10 cellular contexts compared by ENCODE assay signal in genomic region chr22:19873138-19873959, GRCh38. TPM values are rescaled to one million over a fixed set of nuclear protein-coding genes. Genes with fewer than 3 reads are reported as not detected.
DNase-seq lines count a peak whose midpoint lies in the region; ATAC-seq and TF ChIP-seq lines count a peak whose summit lies in the region.
"Had no signal": no experiment of that assay in that cellular context is flagged by ENCODE, and none has a peak within 500 bp of the region (broad histone marks: within the 10 kb centered on the region; RNA-seq: fewer than 3 reads in every experiment).

No MANE protein-coding gene starts in this region.

- CTCF ChIA-PET in activated CD4-positive, alpha-beta T cell treated with anti-CD3 and anti-CD28 coated beads, Interleukin-2, amount 10 ng/mL, durations not matched to agents 7 days and 5 days (lab: Charles Lee) = no interaction called here

- TF ChIP-seq CTCF in endodermal cell (conservative IDR thresholded peaks at IDR 0.05) (no peak), sigmoid colon (IDR thresholded peaks at IDR 0.05) (no peak)

- intact Hi-C loops in sigmoid colon (cut with DNase I) = no loop called here

- no peak for TF ChIP-seq EP300 in Ishikawa (IDR thresholded peaks at IDR 0.05; ENCODE audit: borderline replicate concordance)
- TF ChIP-seq EP300 in sigmoid colon (IDR thresholded peaks at IDR 0.05) = no peak

- H3K27ac ChIP-seq in endodermal cell (ENCODE audit: low read depth, low read length) = no peak overlapping the region
- no peak overlapping the region for H3K27ac ChIP-seq in sigmoid colon
- H3K27ac ChIP-seq: psoas muscle had no signal

- H3K4me1 Mint-ChIP-seq in activated CD4-positive, alpha-beta T cell treated with anti-CD3 and anti-CD28 coated beads, Interleukin-2, amount 10 ng/mL, durations not matched to agents 7 days and 5 days = peaks cover 13% of the 10 kb centered on the region
- no peaks in the 10 kb centered on the region for H3K4me1 Mint-ChIP-seq in endodermal cell
- H3K4me1 Mint-ChIP-seq in stimulated activated memory B cell treated with anti-CD40 and anti-IgM and Interleukin-4, amounts not matched to agents 10 μg/mL and 1 μg/mL and 100 μg/mL, for 72 hours = no peaks in the 10 kb centered on the region

- no peak for DNase-seq in activated CD4-positive, alpha-beta T cell treated with anti-CD3 and anti-CD28 coated beads, Interleukin-2, amount 10 ng/mL, durations not matched to agents 7 days and 5 days
- DNase-seq in activated CD4-positive, alpha-beta T cell treated with anti-CD3 and anti-CD28 coated beads, Interleukin-2, amount 50 U/mL, for 4 hours = no peak
- DNase-seq in endodermal cell (peak; percentile 39), sigmoid colon (peak; percentile 54), CD1c-positive myeloid dendritic cell (ENCODE audit: extremely low spot score) (no peak)
- DNase-seq: activated naive CD8-positive, alpha-beta T cell treated with anti-CD3 and anti-CD28 coated beads, Interleukin-2, amount 50 U/mL, for 24 hours had no signal

- H3K4me3 ChIP-seq in endodermal cell (ENCODE audit: low read length) = no peak overlapping the region
- H3K4me3 ChIP-seq in sigmoid colon = no peak overlapping the region
- H3K4me3 ChIP-seq: psoas muscle had no signal

- TF ChIP-seq RAD21 in Ishikawa (IDR thresholded peaks at IDR 0.05; ENCODE audit: low read depth) = no peak

- H3K27me3 ChIP-seq in endodermal cell (ENCODE audit: control insufficient read depth, insufficient read depth, low read length, poor library complexity, severe bottlenecking) (no peaks in the 10 kb centered on the region), sigmoid colon (no peaks in the 10 kb centered on the region)

- H3K4me1 ChIP-seq in endodermal cell (ENCODE audit: control insufficient read depth, insufficient read depth, low read length) (no peaks in the 10 kb centered on the region), sigmoid colon (peaks cover 0 to 23% (median 13%) of the 10 kb centered on the region in 4 donors)
- H3K4me1 ChIP-seq: psoas muscle had no signal

- POLR2A ChIA-PET in activated CD4-positive, alpha-beta T cell treated with anti-CD3 and anti-CD28 coated beads, Interleukin-2, amount 10 ng/mL, durations not matched to agents 7 days and 5 days (lab: Charles Lee) = no interaction called here

- 90 to 92% methylated on average over 12 to 27 of the region's 27 CpGs for WGBS in endodermal cell (ENCODE audit: insufficient coverage in 1 of 2, insufficient read length in 1 of 2), 2 experiments
- WGBS in sigmoid colon, 2 donors = 14 to 67% methylated on average over 27 of the region's 27 CpGs

- no peaks in the 10 kb centered on the region for H3K36me3 Mint-ChIP-seq in activated CD4-positive, alpha-beta T cell treated with anti-CD3 and anti-CD28 coated beads, Interleukin-2, amount 10 ng/mL, durations not matched to agents 7 days and 5 days (ENCODE audit: low read depth)
- no peaks in the 10 kb centered on the region for H3K36me3 Mint-ChIP-seq in endodermal cell (ENCODE audit: low read depth)
- no peaks in the 10 kb centered on the region for H3K36me3 Mint-ChIP-seq in stimulated activated memory B cell treated with anti-CD40 and anti-IgM and Interleukin-4, amounts not matched to agents 10 μg/mL and 1 μg/mL and 100 μg/mL, for 72 hours

- no peak overlapping the region for H3K4me3 Mint-ChIP-seq in activated CD4-positive, alpha-beta T cell treated with anti-CD3 and anti-CD28 coated beads, Interleukin-2, amount 10 ng/mL, durations not matched to agents 7 days and 5 days
- H3K4me3 Mint-ChIP-seq in endodermal cell = no peak overlapping the region
- H3K4me3 Mint-ChIP-seq in stimulated activated memory B cell treated with anti-CD40 and anti-IgM and Interleukin-4, amounts not matched to agents 10 μg/mL and 1 μg/mL and 100 μg/mL, for 72 hours = no peak overlapping the region
- H3K4me3 Mint-ChIP-seq: activated naive CD8-positive, alpha-beta T cell treated with anti-CD3 and anti-CD28 coated beads, Interleukin-2, amount 50 U/mL, for 24 hours had no signal

- H3K36me3 ChIP-seq in endodermal cell (ENCODE audit: control insufficient read depth, insufficient read depth, low read length) = no peaks in the 10 kb centered on the region
- peaks cover 0 to 24% (median 6%) of the 10 kb centered on the region in 4 donors for H3K36me3 ChIP-seq in sigmoid colon

- H3K9ac ChIP-seq in endodermal cell (ENCODE audit: extremely low read depth, low read length, poor library complexity, severe bottlenecking) = no peak overlapping the region

- H3K27me3 Mint-ChIP-seq in activated CD4-positive, alpha-beta T cell treated with anti-CD3 and anti-CD28 coated beads, Interleukin-2, amount 10 ng/mL, durations not matched to agents 7 days and 5 days = no peaks in the 10 kb centered on the region
- H3K27me3 Mint-ChIP-seq in endodermal cell (ENCODE audit: insufficient read depth) = no peaks in the 10 kb centered on the region
- no peaks in the 10 kb centered on the region for H3K27me3 Mint-ChIP-seq in stimulated activated memory B cell treated with anti-CD40 and anti-IgM and Interleukin-4, amounts not matched to agents 10 μg/mL and 1 μg/mL and 100 μg/mL, for 72 hours
- H3K27me3 Mint-ChIP-seq: activated naive CD8-positive, alpha-beta T cell treated with anti-CD3 and anti-CD28 coated beads, Interleukin-2, amount 50 U/mL, for 24 hours had no signal

- H3K27ac Mint-ChIP-seq in activated CD4-positive, alpha-beta T cell treated with anti-CD3 and anti-CD28 coated beads, Interleukin-2, amount 10 ng/mL, durations not matched to agents 7 days and 5 days = peak overlapping the region; percentile 46
- no peak overlapping the region for H3K27ac Mint-ChIP-seq in endodermal cell
- no peak overlapping the region for H3K27ac Mint-ChIP-seq in stimulated activated memory B cell treated with anti-CD40 and anti-IgM and Interleukin-4, amounts not matched to agents 10 μg/mL and 1 μg/mL and 100 μg/mL, for 72 hours

- TF ChIP-seq POLR2A in sigmoid colon (IDR thresholded peaks at IDR 0.05) = no peak

- H3K9me3 Mint-ChIP-seq in activated CD4-positive, alpha-beta T cell treated with anti-CD3 and anti-CD28 coated beads, Interleukin-2, amount 10 ng/mL, durations not matched to agents 7 days and 5 days = no peaks in the 10 kb centered on the region
- no peaks in the 10 kb centered on the region for H3K9me3 Mint-ChIP-seq in endodermal cell
- no peaks in the 10 kb centered on the region for H3K9me3 Mint-ChIP-seq in stimulated activated memory B cell treated with anti-CD40 and anti-IgM and Interleukin-4, amounts not matched to agents 10 μg/mL and 1 μg/mL and 100 μg/mL, for 72 hours
- H3K9me3 Mint-ChIP-seq: activated naive CD8-positive, alpha-beta T cell treated with anti-CD3 and anti-CD28 coated beads, Interleukin-2, amount 50 U/mL, for 24 hours had no signal

- no peak for ATAC-seq in stimulated activated memory B cell treated with anti-CD40 and anti-IgM and Interleukin-4, amounts not matched to agents 10 μg/mL and 1 μg/mL and 100 μg/mL, for 72 hours
- no peak for ATAC-seq in HG03175 (IDR thresholded peaks at IDR 0.05; ENCODE audit: unreplicated experiment)
- ATAC-seq: activated naive CD8-positive, alpha-beta T cell treated with anti-CD3 and anti-CD28 coated beads, Interleukin-2, amount 50 U/mL, for 24 hours had no signal

- H3K9me3 ChIP-seq in endodermal cell (ENCODE audit: control insufficient read depth, low read length) (no peaks in the 10 kb centered on the region), sigmoid colon (no peaks in the 10 kb centered on the region)
- H3K9me3 ChIP-seq: psoas muscle had no signal

TF ChIP-seq in Ishikawa, 13 proteins besides CTCF, POLR2A, EP300 and RAD21:
- 0 out of 2 replicates have a peak, but pooled peaks have one; percentile 45 for TF ChIP-seq ZBTB7A (IDR thresholded peaks at IDR 0.05; ENCODE audit: low read depth)
- no peak for TF ChIP-seq YY1 (IDR thresholded peaks at IDR 0.05; ENCODE audit: low read depth)

RNA-seq across cellular contexts. Expression of gene GNB1L, which starts 18.7 kb away (rescaled TPM):
- 1 to 10 TPM; 5.3 to 7.3 TPM for total RNA-seq in activated CD4-positive, alpha-beta T cell treated with anti-CD3 and anti-CD28 coated beads, Interleukin-2, amount 10 ng/mL, durations not matched to agents 7 days and 5 days
- total RNA-seq in endodermal cell (10 to 100 TPM in 1 of 2 donors, 1 to 10 TPM in 1; 9.5 to 12.2 TPM), sigmoid colon (10 to 100 TPM in 1 of 4 donors, 1 to 10 TPM in 3; 3.6 to 15.0 (median 5.3) TPM)
- polyA plus RNA-seq in endodermal cell (2013, experiment 1 of 2) = 10.1 TPM
- polyA plus RNA-seq in endodermal cell (2013, experiment 2 of 2) = 7.7 TPM
- 1 to 10 TPM; 2.5 to 7.0 (median 3.0) TPM for polyA plus RNA-seq in sigmoid colon

RNA-seq across cellular contexts. Expression of gene RTL10, which starts 18.7 kb away (rescaled TPM):
- 10 to 100 TPM; 21.4 to 21.5 TPM for total RNA-seq in activated CD4-positive, alpha-beta T cell treated with anti-CD3 and anti-CD28 coated beads, Interleukin-2, amount 10 ng/mL, durations not matched to agents 7 days and 5 days
- total RNA-seq in endodermal cell (10 to 100 TPM; 20.6 to 22.2 TPM), sigmoid colon (10 to 100 TPM in 1 of 4 donors, 1 to 10 TPM in 3; 6.6 to 15.0 (median 8.7) TPM)
- 12.4 TPM for polyA plus RNA-seq in endodermal cell (2013, experiment 1 of 2)
- polyA plus RNA-seq in endodermal cell (2013, experiment 2 of 2) = 12.1 TPM
- polyA plus RNA-seq in sigmoid colon = 1 to 10 TPM; 1.8 to 7.8 (median 2.8) TPM

Comparison
In these comparisons a context has a peak if more than half of its experiments do, and no peak if none do; other contexts are left out.
1. DNase-seq: peak in endodermal cell (single experiment) and sigmoid colon (single experiment); none in activated CD4-positive, alpha-beta T cell treated with anti-CD3 and anti-CD28 coated beads, Interleukin-2, amount 10 ng/mL, durations not matched to agents 7 days and 5 days (single experiment), activated CD4-positive, alpha-beta T cell treated with anti-CD3 and anti-CD28 coated beads, Interleukin-2, amount 50 U/mL, for 4 hours (0 of 2) and CD1c-positive myeloid dendritic cell (single experiment).